In the genomic region with DNA sequence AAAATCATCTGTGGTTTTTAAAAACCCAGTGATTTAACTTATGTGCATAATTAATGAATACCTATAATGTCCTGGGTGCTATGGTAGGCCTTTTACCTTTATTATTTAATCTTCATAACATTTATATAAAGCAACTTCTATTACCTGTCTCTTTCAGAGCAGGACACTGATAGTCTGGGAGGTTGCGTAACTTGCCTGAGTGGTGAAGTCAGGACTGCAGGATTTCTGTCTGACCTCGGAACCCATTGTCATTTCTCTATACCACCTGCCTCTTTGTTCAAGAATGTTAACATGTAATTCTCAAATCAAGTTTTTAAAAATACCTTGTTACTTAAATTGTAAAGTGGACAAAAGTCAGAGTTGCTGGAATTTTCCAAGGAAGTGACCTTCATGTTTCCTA, we compare ENCODE assay signal across 1 cellular context.
A peak's percentile ranks its signal among the peaks of the same experiment; 100 is the strongest.
TF ChIP-seq lines count a peak whose summit lies in the region.

No MANE protein-coding gene starts in this region.

TF ChIP-seq in K562, 482 proteins besides CTCF, POLR2A, EP300 and RAD21 (continued from another document):
- TF ChIP-seq, protein P1, sequence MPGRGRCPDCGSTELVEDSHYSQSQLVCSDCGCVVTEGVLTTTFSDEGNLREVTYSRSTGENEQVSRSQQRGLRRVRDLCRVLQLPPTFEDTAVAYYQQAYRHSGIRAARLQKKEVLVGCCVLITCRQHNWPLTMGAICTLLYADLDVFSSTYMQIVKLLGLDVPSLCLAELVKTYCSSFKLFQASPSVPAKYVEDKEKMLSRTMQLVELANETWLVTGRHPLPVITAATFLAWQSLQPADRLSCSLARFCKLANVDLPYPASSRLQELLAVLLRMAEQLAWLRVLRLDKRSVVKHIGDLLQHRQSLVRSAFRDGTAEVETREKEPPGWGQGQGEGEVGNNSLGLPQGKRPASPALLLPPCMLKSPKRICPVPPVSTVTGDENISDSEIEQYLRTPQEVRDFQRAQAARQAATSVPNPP (IDR thresholded peaks at IDR 0.05; ENCODE audit: borderline replicate concordance, insufficient read depth, insufficient read length): no peak
- TF ChIP-seq ZNF445 (CRISPR knock-in tag; IDR thresholded peaks at IDR 0.05; ENCODE audit: low read depth): no peak
- TF ChIP-seq SIX5 (IDR thresholded peaks at IDR 0.05; ENCODE audit: borderline replicate concordance in 1 of 2, insufficient read depth in 1 of 2, low read depth in 1 of 2, low read length in 2 of 2): no peak
- TF ChIP-seq CEBPB (tag; IDR thresholded peaks at IDR 0.05): peak; percentile 89
- TF ChIP-seq ZBTB7A (IDR thresholded peaks at IDR 0.05; ENCODE audit: borderline replicate concordance, control insufficient read depth, low read depth, low read length): no peak
- no peak for TF ChIP-seq RNF2 (IDR thresholded peaks at IDR 0.05)
- TF ChIP-seq, protein P2, sequence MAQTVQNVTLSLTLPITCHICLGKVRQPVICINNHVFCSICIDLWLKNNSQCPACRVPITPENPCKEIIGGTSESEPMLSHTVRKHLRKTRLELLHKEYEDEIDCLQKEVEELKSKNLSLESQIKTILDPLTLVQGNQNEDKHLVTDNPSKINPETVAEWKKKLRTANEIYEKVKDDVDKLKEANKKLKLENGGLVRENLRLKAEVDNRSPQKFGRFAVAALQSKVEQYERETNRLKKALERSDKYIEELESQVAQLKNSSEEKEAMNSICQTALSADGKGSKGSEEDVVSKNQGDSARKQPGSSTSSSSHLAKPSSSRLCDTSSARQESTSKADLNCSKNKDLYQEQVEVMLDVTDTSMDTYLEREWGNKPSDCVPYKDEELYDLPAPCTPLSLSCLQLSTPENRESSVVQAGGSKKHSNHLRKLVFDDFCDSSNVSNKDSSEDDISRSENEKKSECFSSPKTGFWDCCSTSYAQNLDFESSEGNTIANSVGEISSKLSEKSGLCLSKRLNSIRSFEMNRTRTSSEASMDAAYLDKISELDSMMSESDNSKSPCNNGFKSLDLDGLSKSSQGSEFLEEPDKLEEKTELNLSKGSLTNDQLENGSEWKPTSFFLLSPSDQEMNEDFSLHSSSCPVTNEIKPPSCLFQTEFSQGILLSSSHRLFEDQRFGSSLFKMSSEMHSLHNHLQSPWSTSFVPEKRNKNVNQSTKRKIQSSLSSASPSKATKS (CRISPR knock-in tag; IDR thresholded peaks at IDR 0.05): no peak
- TF ChIP-seq, protein P3, sequence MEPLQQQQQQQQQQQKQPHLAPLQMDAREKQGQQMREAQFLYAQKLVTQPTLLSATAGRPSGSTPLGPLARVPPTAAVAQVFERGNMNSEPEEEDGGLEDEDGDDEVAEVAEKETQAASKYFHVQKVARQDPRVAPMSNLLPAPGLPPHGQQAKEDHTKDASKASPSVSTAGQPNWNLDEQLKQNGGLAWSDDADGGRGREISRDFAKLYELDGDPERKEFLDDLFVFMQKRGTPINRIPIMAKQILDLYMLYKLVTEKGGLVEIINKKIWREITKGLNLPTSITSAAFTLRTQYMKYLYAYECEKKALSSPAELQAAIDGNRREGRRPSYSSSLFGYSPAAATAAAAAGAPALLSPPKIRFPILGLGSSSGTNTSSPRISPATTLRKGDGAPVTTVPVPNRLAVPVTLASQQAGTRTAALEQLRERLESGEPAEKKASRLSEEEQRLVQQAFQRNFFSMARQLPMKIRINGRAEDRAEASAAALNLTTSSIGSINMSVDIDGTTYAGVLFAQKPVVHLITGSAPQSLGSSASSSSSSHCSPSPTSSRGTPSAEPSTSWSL (CRISPR knock-in tag; IDR thresholded peaks at IDR 0.05; ENCODE audit: borderline replicate concordance): no peak
- TF ChIP-seq KDM5B (IDR thresholded peaks at IDR 0.05; ENCODE audit: insufficient replicate concordance, low read depth, low read length): no peak
- TF ChIP-seq ZNF696 (CRISPR knock-in tag; conservative IDR thresholded peaks at IDR 0.05): no peak
- TF ChIP-seq NEUROD1 (IDR thresholded peaks at IDR 0.05; ENCODE audit: borderline replicate concordance, low read depth, low read length, partially characterized antibody): no peak
- no peak for TF ChIP-seq CEBPG (CRISPR knock-in tag; IDR thresholded peaks at IDR 0.05)
- TF ChIP-seq CEBPG (tag; conservative IDR thresholded peaks at IDR 0.05 in 1 of 2, IDR thresholded peaks at IDR 0.05 in 1 of 2): peak; percentile 62 to 95
